15 cellular contexts compared by ENCODE assay signal in genomic region chr11:34340653-34341052, GRCh38. TPM values are rescaled to one million over a fixed set of nuclear protein-coding genes. Genes with fewer than 3 reads are reported as not detected.
DNase-seq lines count a peak whose midpoint lies in the region; ATAC-seq and TF ChIP-seq lines count a peak whose summit lies in the region.
"Had no signal": no experiment of that assay in that cellular context is flagged by ENCODE, and none has a peak within 500 bp of the region (broad histone marks: within the 10 kb centered on the region; RNA-seq: fewer than 3 reads in every experiment).

No MANE protein-coding gene starts in this region.

- intact Hi-C loops in aorta (cut with DNase I): no loop called here

- peaks cover 62 to 69% of the 10 kb centered on the region in 2 experiments for H3K4me1 ChIP-seq in neutrophil (ENCODE audit: control insufficient read depth in 1 of 2, insufficient read depth in 1 of 2, low read depth in 1 of 2, low read length in 1 of 2)
- peaks cover 8% of the 10 kb centered on the region in 2 donors for H3K4me1 ChIP-seq in aorta (ENCODE audit: control insufficient read depth in 1 of 2, insufficient read depth in 2 of 2, low read length in 2 of 2)

- no peaks in the 10 kb centered on the region for H3K36me3 Mint-ChIP-seq in activated naive CD4-positive, alpha-beta T cell treated with anti-CD3 and anti-CD28 coated beads, Interleukin-2, amount 50 U/mL, for 72 hours
- H3K36me3 Mint-ChIP-seq: IgD-negative memory B cell had no signal

- ATAC-seq in aorta (ENCODE audit: low FRiP score) (no peak), GM19328 (IDR thresholded peaks at IDR 0.05; ENCODE audit: unreplicated experiment) (no peak)
- no peak for ATAC-seq in activated naive CD4-positive, alpha-beta T cell treated with anti-CD3 and anti-CD28 coated beads, Interleukin-2, amount 50 U/mL, for 72 hours

- 95 to 98% methylated on average over 1 of the region's 1 CpG for WGBS in aorta, 2 donors

- no peaks in the 10 kb centered on the region for H3K9me3 Mint-ChIP-seq in activated naive CD4-positive, alpha-beta T cell treated with anti-CD3 and anti-CD28 coated beads, Interleukin-2, amount 50 U/mL, for 72 hours
- H3K9me3 Mint-ChIP-seq: CD4-positive, alpha-beta T cell; H9; IgD-negative memory B cell had no signal

- no peaks in the 10 kb centered on the region for H3K9me3 ChIP-seq in neutrophil
- no peaks in the 10 kb centered on the region for H3K9me3 ChIP-seq in aorta (ENCODE audit: control insufficient read depth, low read length)
- H3K9me3 ChIP-seq in MG63: no peaks in the 10 kb centered on the region
- H3K9me3 ChIP-seq: Caco-2 had no signal

- TF ChIP-seq CTCF in coronary artery (IDR thresholded peaks at IDR 0.05): no peak
- TF ChIP-seq CTCF in neutrophil (IDR thresholded peaks at IDR 0.05): no peak

- peak overlapping the region; percentile 67 to 81 for H3K27ac ChIP-seq in coronary artery
- H3K27ac ChIP-seq in neutrophil: peak overlapping the region; percentile 81
- H3K27ac ChIP-seq in aorta (ENCODE audit: low read depth in 1 of 2, low read length in 2 of 2): peak overlapping the region; percentile 50 to 72
- H3K27ac ChIP-seq: C4-2B had no signal

- H3K27me3 ChIP-seq in neutrophil (no peaks in the 10 kb centered on the region), aorta (ENCODE audit: control insufficient read depth in 1 of 2, insufficient read depth in 2 of 2, low read length in 1 of 2) (no peaks in the 10 kb centered on the region), MG63 (no peaks in the 10 kb centered on the region; the same call in 1 of the 2 replicates)

- H3K36me3 ChIP-seq in neutrophil: no peaks in the 10 kb centered on the region
- H3K36me3 ChIP-seq in aorta (ENCODE audit: control insufficient read depth in 1 of 2, insufficient read depth in 2 of 2, low read length in 1 of 2): no peaks in the 10 kb centered on the region
- no peaks in the 10 kb centered on the region for H3K36me3 ChIP-seq in MG63

- H3K4me3 ChIP-seq in coronary artery: no peak overlapping the region
- H3K4me3 ChIP-seq in neutrophil (ENCODE audit: low read depth in 1 of 2, low read length in 1 of 2): no peak overlapping the region
- H3K4me3 ChIP-seq in aorta (ENCODE audit: low read length in 2 of 2): no peak overlapping the region
- no peak overlapping the region for H3K4me3 ChIP-seq in MG63

- no peak overlapping the region for H3K27ac Mint-ChIP-seq in activated naive CD4-positive, alpha-beta T cell treated with anti-CD3 and anti-CD28 coated beads, Interleukin-2, amount 50 U/mL, for 72 hours
- H3K27ac Mint-ChIP-seq: CD4-positive, alpha-beta T cell; H9 had no signal

- peak; percentile 67 for DNase-seq in NCI-H69 (lab: John Stamatoyannopoulos, UW)
- DNase-seq in coronary artery (ENCODE audit: low spot score): no peak
- no peak for DNase-seq in aorta
- no peak for DNase-seq in MG63
- no peak for DNase-seq in activated naive CD4-positive, alpha-beta T cell treated with anti-CD3 and anti-CD28 coated beads, Interleukin-2, amount 50 U/mL, for 72 hours (ENCODE audit: low spot score in 2 of 2)
- DNase-seq in stimulated activated CD4-positive, alpha-beta T cell treated with anti-CD3 and anti-CD28 coated beads, Interleukin-2, amount 100 ng/mL, for 24 hours: no peak
- DNase-seq: AML-193; Caco-2; CD4-positive, alpha-beta T cell; H9; KBM-7 had no signal

RNA-seq across cellular contexts. Expression of gene ABTB2, which starts 17.2 kb away (rescaled TPM):
- total RNA-seq in aorta: 10 to 100 TPM; 10.5 to 11.4 TPM
- 1 to 10 TPM; 2.9 to 3.3 TPM for polyA plus RNA-seq in aorta
- total RNA-seq in MG63 (2014; rRNA removed; shearing (Covaris generic); ENCODE audit: low replicate concordance): 1.7 and 2.6 TPM in 2 replicates
- total RNA-seq in activated naive CD4-positive, alpha-beta T cell treated with anti-CD3 and anti-CD28 coated beads, Interleukin-2, amount 50 U/mL, for 72 hours: under 1 TPM; 0.16 to 0.27 TPM
